1 cellular context compared by ENCODE assay signal in genomic region chr14:100119251-100119650, GRCh38.
TF ChIP-seq lines count a peak whose summit lies in the region.

No MANE protein-coding gene starts in this region.

TF ChIP-seq in GM23338, 12 proteins besides CTCF, POLR2A, EP300 and RAD21 (continued from another document):
- TF ChIP-seq ZNF462 (CRISPR knock-in tag; IDR thresholded peaks at IDR 0.05) (no peak), ETS1 (IDR thresholded peaks at IDR 0.05) (no peak), JUNB (IDR thresholded peaks at IDR 0.05; ENCODE audit: unreplicated experiment) (no peak), REST (IDR thresholded peaks at IDR 0.05; ENCODE audit: unreplicated experiment) (no peak), EZH2 (IDR thresholded peaks at IDR 0.05; ENCODE audit: low read depth, unreplicated experiment) (no peak), EZH2phosphoT487 (IDR thresholded peaks at IDR 0.05; ENCODE audit: unreplicated experiment) (no peak)
